In the genomic region with DNA sequence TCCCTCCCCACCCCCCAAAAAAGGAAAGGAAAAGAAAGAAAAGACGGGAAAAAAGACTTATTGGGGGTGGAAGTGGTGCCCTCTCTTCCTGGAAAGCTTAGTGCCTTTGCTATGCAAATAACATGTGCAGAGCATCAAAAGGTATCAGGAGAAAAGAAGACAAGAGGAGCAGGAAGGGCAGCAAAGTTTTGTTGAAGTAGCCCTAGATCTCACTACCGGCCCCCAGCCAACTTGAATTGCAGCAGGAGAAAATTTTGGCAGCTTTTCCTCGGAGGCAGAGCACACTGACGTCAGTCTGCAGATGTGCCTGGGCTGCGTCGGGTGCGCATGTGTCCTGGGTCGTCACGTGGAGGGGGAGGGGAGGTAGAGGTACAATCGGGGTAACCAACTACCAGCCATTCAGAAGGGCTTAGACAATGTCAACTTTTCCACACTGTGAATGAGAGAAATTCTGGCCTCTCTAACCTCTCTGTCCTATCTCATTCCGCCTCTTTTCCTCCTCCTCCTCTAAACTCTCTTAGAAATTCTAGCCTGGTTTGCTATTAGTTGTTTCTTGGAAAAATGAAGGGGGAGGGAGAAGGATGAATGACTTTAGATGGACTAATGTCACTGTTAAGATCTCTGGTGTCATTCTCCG, we compare ENCODE assay signal across 8 cellular contexts. TPM values are rescaled to one million over a fixed set of nuclear protein-coding genes. Genes with fewer than 3 reads are reported as not detected.
DNase-seq lines count a peak whose midpoint lies in the region; ATAC-seq lines count a peak whose summit lies in the region.

A gene with protein sequence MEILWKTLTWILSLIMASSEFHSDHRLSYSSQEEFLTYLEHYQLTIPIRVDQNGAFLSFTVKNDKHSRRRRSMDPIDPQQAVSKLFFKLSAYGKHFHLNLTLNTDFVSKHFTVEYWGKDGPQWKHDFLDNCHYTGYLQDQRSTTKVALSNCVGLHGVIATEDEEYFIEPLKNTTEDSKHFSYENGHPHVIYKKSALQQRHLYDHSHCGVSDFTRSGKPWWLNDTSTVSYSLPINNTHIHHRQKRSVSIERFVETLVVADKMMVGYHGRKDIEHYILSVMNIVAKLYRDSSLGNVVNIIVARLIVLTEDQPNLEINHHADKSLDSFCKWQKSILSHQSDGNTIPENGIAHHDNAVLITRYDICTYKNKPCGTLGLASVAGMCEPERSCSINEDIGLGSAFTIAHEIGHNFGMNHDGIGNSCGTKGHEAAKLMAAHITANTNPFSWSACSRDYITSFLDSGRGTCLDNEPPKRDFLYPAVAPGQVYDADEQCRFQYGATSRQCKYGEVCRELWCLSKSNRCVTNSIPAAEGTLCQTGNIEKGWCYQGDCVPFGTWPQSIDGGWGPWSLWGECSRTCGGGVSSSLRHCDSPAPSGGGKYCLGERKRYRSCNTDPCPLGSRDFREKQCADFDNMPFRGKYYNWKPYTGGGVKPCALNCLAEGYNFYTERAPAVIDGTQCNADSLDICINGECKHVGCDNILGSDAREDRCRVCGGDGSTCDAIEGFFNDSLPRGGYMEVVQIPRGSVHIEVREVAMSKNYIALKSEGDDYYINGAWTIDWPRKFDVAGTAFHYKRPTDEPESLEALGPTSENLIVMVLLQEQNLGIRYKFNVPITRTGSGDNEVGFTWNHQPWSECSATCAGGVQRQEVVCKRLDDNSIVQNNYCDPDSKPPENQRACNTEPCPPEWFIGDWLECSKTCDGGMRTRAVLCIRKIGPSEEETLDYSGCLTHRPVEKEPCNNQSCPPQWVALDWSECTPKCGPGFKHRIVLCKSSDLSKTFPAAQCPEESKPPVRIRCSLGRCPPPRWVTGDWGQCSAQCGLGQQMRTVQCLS (N-terminal part only) (minus strand): TSS at position 286 of the 637 bp plus-strand sequence. CDS start 8,247 bp downstream, outside the sequence.

- H3K36me3 Mint-ChIP-seq in activated CD4-positive, alpha-beta T cell treated with anti-CD3 and anti-CD28 coated beads, Interleukin-2, amount 10 ng/mL, durations not matched to agents 7 days and 5 days (ENCODE audit: low read depth) = no peaks in the 10 kb centered on the region
- H3K36me3 Mint-ChIP-seq in dendritic cell treated with granulocyte-macrophage colony-stimulating factor and Interleukin-4, amounts not matched to agents 40 ng/mL and 50 ng/mL, for 4 days (ENCODE audit: low read depth) = no peaks in the 10 kb centered on the region

- CTCF ChIA-PET in activated CD4-positive, alpha-beta T cell treated with anti-CD3 and anti-CD28 coated beads, Interleukin-2, amount 10 ng/mL, durations not matched to agents 7 days and 5 days (lab: Charles Lee) = interaction anchor here (0.6 to 1.3 kb wide), 7 partner anchors 9 to 736 kb away, joined by 3 to 4 read pairs (median 3); no protein-coding TSS in a partner anchor

- ATAC-seq in GM18858 (IDR thresholded peaks at IDR 0.05; ENCODE audit: unreplicated experiment) (peak; percentile 53), HG03095 (IDR thresholded peaks at IDR 0.05; ENCODE audit: unreplicated experiment) (peak; percentile 77)

- DNase-seq in ACHN = peak; percentile 89
- DNase-seq in NCI-H446 (lab: John Stamatoyannopoulos, UW) = peak; percentile 87 to 94
- peak; percentile 85 for DNase-seq in activated CD4-positive, alpha-beta T cell treated with anti-CD3 and anti-CD28 coated beads, Interleukin-2, amount 10 ng/mL, durations not matched to agents 7 days and 5 days
- DNase-seq in left kidney (ENCODE audit: low read depth, low spot score) = peak; percentile 93
- DNase-seq in stimulated activated CD4-positive, alpha-beta T cell treated with anti-CD3 and anti-CD28 coated beads, Interleukin-1b, Interleukin-23, amount 100 ng/mL, for 48 hours = peak; percentile 83

- POLR2A ChIA-PET in activated CD4-positive, alpha-beta T cell treated with anti-CD3 and anti-CD28 coated beads, Interleukin-2, amount 10 ng/mL, durations not matched to agents 7 days and 5 days (lab: Charles Lee) = interaction anchor here (1.7 kb wide), 1 partner anchor 81 kb away, joined by 6 read pairs; a partner anchor contains a TSS

- H3K27ac Mint-ChIP-seq in activated CD4-positive, alpha-beta T cell treated with anti-CD3 and anti-CD28 coated beads, Interleukin-2, amount 10 ng/mL, durations not matched to agents 7 days and 5 days = peak within 1 kb of the TSS; percentile 93
- peak within 1 kb of the TSS; percentile 78 for H3K27ac Mint-ChIP-seq in dendritic cell treated with granulocyte-macrophage colony-stimulating factor and Interleukin-4, amounts not matched to agents 40 ng/mL and 50 ng/mL, for 4 days

- H3K9me3 Mint-ChIP-seq in activated CD4-positive, alpha-beta T cell treated with anti-CD3 and anti-CD28 coated beads, Interleukin-2, amount 10 ng/mL, durations not matched to agents 7 days and 5 days = no peaks in the 10 kb centered on the region
- no peaks in the 10 kb centered on the region for H3K9me3 Mint-ChIP-seq in dendritic cell treated with granulocyte-macrophage colony-stimulating factor and Interleukin-4, amounts not matched to agents 40 ng/mL and 50 ng/mL, for 4 days

- intact Hi-C loops in dendritic cell treated with granulocyte-macrophage colony-stimulating factor and Interleukin-4, amounts not matched to agents 40 ng/mL and 50 ng/mL, for 4 days (cut with micrococcal nuclease) = loop anchor here (2.0 to 10.0 kb wide), 4 partner anchors 267 to 844 kb away; no protein-coding TSS in a partner anchor

- H3K4me1 Mint-ChIP-seq in activated CD4-positive, alpha-beta T cell treated with anti-CD3 and anti-CD28 coated beads, Interleukin-2, amount 10 ng/mL, durations not matched to agents 7 days and 5 days = peaks cover 20% of the 10 kb centered on the region
- H3K4me1 Mint-ChIP-seq in dendritic cell treated with granulocyte-macrophage colony-stimulating factor and Interleukin-4, amounts not matched to agents 40 ng/mL and 50 ng/mL, for 4 days (ENCODE audit: low read depth) = peaks cover 13% of the 10 kb centered on the region

- H3K4me3 Mint-ChIP-seq in activated CD4-positive, alpha-beta T cell treated with anti-CD3 and anti-CD28 coated beads, Interleukin-2, amount 10 ng/mL, durations not matched to agents 7 days and 5 days = no peak within 1 kb of the TSS
- H3K4me3 Mint-ChIP-seq in dendritic cell treated with granulocyte-macrophage colony-stimulating factor and Interleukin-4, amounts not matched to agents 40 ng/mL and 50 ng/mL, for 4 days = peak within 1 kb of the TSS; percentile 86

- H3K27me3 Mint-ChIP-seq in activated CD4-positive, alpha-beta T cell treated with anti-CD3 and anti-CD28 coated beads, Interleukin-2, amount 10 ng/mL, durations not matched to agents 7 days and 5 days = peaks cover 5% of the 10 kb centered on the region
- H3K27me3 Mint-ChIP-seq in dendritic cell treated with granulocyte-macrophage colony-stimulating factor and Interleukin-4, amounts not matched to agents 40 ng/mL and 50 ng/mL, for 4 days = peaks cover 5% of the 10 kb centered on the region

- in situ Hi-C loops in ACHN (cut with HindIII; ENCODE audit: low pct_ligation_motif_present, low pct_unique_long_range_greater_than_20kb, low sequenced_read_pairs) = loop anchor here (25.0 kb wide), 1 partner anchor 669 kb away; no protein-coding TSS in a partner anchor

RNA-seq across cellular contexts. Expression of the gene that starts here (rescaled TPM):
- total RNA-seq in activated CD4-positive, alpha-beta T cell treated with anti-CD3 and anti-CD28 coated beads, Interleukin-2, amount 10 ng/mL, durations not matched to agents 7 days and 5 days = 1 to 10 TPM; 2.8 to 2.9 TPM

Comparison
In these comparisons a context has a peak if more than half of its experiments do, and no peak if none do; other contexts are left out.
1. Peak in every context shown above with its lines: DNase-seq and ATAC-seq.